1 cellular context compared by ENCODE assay signal in genomic region chr1:51488372-51489050, GRCh38.
TF ChIP-seq lines count a peak whose summit lies in the region.

No MANE protein-coding gene starts in this region.

TF ChIP-seq in HepG2, 621 proteins besides CTCF, POLR2A, EP300 and RAD21:
- TF ChIP-seq ZBTB40 (IDR thresholded peaks at IDR 0.05) (peak; percentile 98), ZBTB40 (CRISPR knock-in tag; IDR thresholded peaks at IDR 0.05) (peak; percentile 65; the same call in 1 of the 2 replicates), ZFP82 (CRISPR knock-in tag; IDR thresholded peaks at IDR 0.05; ENCODE audit: borderline replicate concordance) (no peak), ZNF362 (CRISPR knock-in tag; IDR thresholded peaks at IDR 0.05; ENCODE audit: borderline replicate concordance) (peak; percentile 30; the same call in 1 of the 2 replicates)
